In genomic region chr2:226413498-226414130, GRCh38 we compare ENCODE assay signal across 15 cellular contexts.
DNase-seq lines count a peak whose midpoint lies in the region; ATAC-seq, FAIRE-seq and TF ChIP-seq lines count a peak whose summit lies in the region.
"Had no signal": no experiment of that assay in that cellular context is flagged by ENCODE, and none has a peak within 500 bp of the region (broad histone marks: within the 10 kb centered on the region; RNA-seq: fewer than 3 reads in every experiment).

No MANE protein-coding gene starts in this region.

- TF ChIP-seq RAD21 in IMR-90 (IDR thresholded peaks at IDR 0.05; ENCODE audit: low read length) (no peak), H1 (IDR thresholded peaks at IDR 0.05 in 1 of 2, conservative IDR thresholded peaks at IDR 0.05 in 1 of 2; ENCODE audit: low read depth in 2 of 2, low read length in 2 of 2) (no peak)

- H4K5ac ChIP-seq in IMR-90 (ENCODE audit: low read depth, low read length), result no peak overlapping the region; the same call in 1 of the 2 replicates
- H4K5ac ChIP-seq in H1 (ENCODE audit: insufficient read length, low read depth, low read length), result no peak overlapping the region

- in situ Hi-C loops in IMR-90 (cut with MboI; ENCODE audit: low sequenced_read_pairs) (no loop called here), KBM-7 (cut with MboI; ENCODE audit: low pct_unique_long_range_greater_than_20kb, low sequenced_read_pairs) (no loop called here)

- H3K18ac ChIP-seq in IMR-90 (ENCODE audit: low read depth, low read length), result peak overlapping the region; percentile 78; the same call in 1 of the 2 replicates
- no peak overlapping the region for H3K18ac ChIP-seq in H1 (ENCODE audit: extremely low read depth, low read length)

- no peaks in the 10 kb centered on the region for H3K27me3 Mint-ChIP-seq in nephron (ENCODE audit: low read depth)

- TF ChIP-seq CTCF in IMR-90 (conservative IDR thresholded peaks at IDR 0.05; ENCODE audit: low read depth, low read length) (no peak), H1 (IDR thresholded peaks at IDR 0.05; ENCODE audit: control extremely low read depth in 1 of 3, insufficient read depth in 1 of 3, low read depth in 1 of 3, low read length in 3 of 3) (no peak), nephron (IDR thresholded peaks at IDR 0.05; ENCODE audit: unreplicated experiment in 3 of 3) (no peak), breast epithelium (IDR thresholded peaks at IDR 0.05) (no peak), uterus (IDR thresholded peaks at IDR 0.05) (no peak), omental fat pad (IDR thresholded peaks at IDR 0.05) (no peak)

- H3K27ac Mint-ChIP-seq in nephron, result peak overlapping the region; percentile 21 to 61 (median 49)

- no peak overlapping the region for H3K56ac ChIP-seq in IMR-90 (ENCODE audit: extremely low read depth, insufficient read depth, low read length)
- no peak overlapping the region for H3K56ac ChIP-seq in H1 (replicated peaks; ENCODE audit: insufficient read length, low read depth, low read length)

- H2AK9ac ChIP-seq in IMR-90 (replicated peaks; ENCODE audit: low read depth, low read length, poor library complexity), result no peak overlapping the region

- peak overlapping the region; percentile 20; the same call in 1 of the 2 replicates for H4K91ac ChIP-seq in IMR-90 (ENCODE audit: insufficient read depth, low read depth, low read length)
- H4K91ac ChIP-seq in H1 (replicated peaks; ENCODE audit: insufficient read length, low read length), result no peak overlapping the region

- H2BK15ac ChIP-seq in IMR-90 (ENCODE audit: low read depth, low read length) (peak overlapping the region; percentile 95; the same call in 2 of the 3 replicates), H1 (ENCODE audit: low read length) (no peak overlapping the region)

- H3K4ac ChIP-seq in IMR-90 (ENCODE audit: low read depth, low read length) (peak overlapping the region; percentile 12), H1 (replicated peaks; ENCODE audit: insufficient read length, low read depth, low read length) (no peak overlapping the region)

- POLR2A ChIA-PET in IMR-90 (lab: Charles Lee; ENCODE audit: unreplicated experiment), result no interaction called here
- POLR2A ChIA-PET in H1 (lab: Charles Lee; ENCODE audit: partially characterized antibody), result no interaction called here

- no peaks in the 10 kb centered on the region for H3K36me3 ChIP-seq in IMR-90 (ENCODE audit: control insufficient read depth, insufficient read depth, low read length)
- no peaks in the 10 kb centered on the region for H3K36me3 ChIP-seq in H1 (ENCODE audit: control insufficient read depth in 2 of 4, insufficient read depth in 4 of 4, low read length in 3 of 4)
- no peaks in the 10 kb centered on the region for H3K36me3 ChIP-seq in breast epithelium
- no peaks in the 10 kb centered on the region for H3K36me3 ChIP-seq in uterus
- H3K36me3 ChIP-seq: Peyer's patch had no signal

- peaks cover 26% of the 10 kb centered on the region for H3K4me1 Mint-ChIP-seq in nephron

- no peak for FAIRE-seq in H1 (lab: Jason Lieb, UNC)
- FAIRE-seq: G401.6, K562 had no signal

- H2AK5ac ChIP-seq in IMR-90 (ENCODE audit: low read depth, low read length) (peak overlapping the region; percentile 87), H1 (ENCODE audit: low read depth, low read length) (no peak overlapping the region)

- H3K9ac ChIP-seq in IMR-90 (ENCODE audit: low read depth, low read length), result no peak overlapping the region
- H3K9ac ChIP-seq in H1 (replicated peaks in 1 of 4; ENCODE audit: extremely low read depth in 1 of 4, low read depth in 3 of 4, low read length in 3 of 4), result no peak overlapping the region

- WGBS in IMR-90 (ENCODE audit: extremely low coverage in 2 of 2, insufficient read length in 1 of 2), 2 experiments, result no CpG with 5 or more reads among the region's 2 CpGs
- WGBS in H1 (ENCODE audit: extremely low coverage in 1 of 2, insufficient coverage in 1 of 2, insufficient read length in 1 of 2, insufficient replicate concordance in 2 of 2, low coverage in 1 of 2, low lambda C conversion rate in 2 of 2, missing lambda C conversion rate in 1 of 2), 2 experiments, result 94% methylated on average over 2 of the region's 2 CpGs; no CpG with 5 or more reads in 1 of the 2 experiments

- H3K27ac ChIP-seq in IMR-90 (ENCODE audit: insufficient read depth, low read length) (no peak overlapping the region; the same call in 1 of the 2 replicates), H1 (ENCODE audit: low read depth, low read length) (no peak overlapping the region), breast epithelium (no peak overlapping the region), uterus (no peak overlapping the region)
- H3K27ac ChIP-seq: C4-2B, Peyer's patch had no signal

- peaks cover 2% of the 10 kb centered on the region for H3K9me3 Mint-ChIP-seq in nephron

- intact Hi-C loops in IMR-90 (cut with micrococcal nuclease) (no loop called here), breast epithelium (cut with DNase I; ENCODE audit: low total_unique reads) (no loop called here), uterus (cut with DNase I; ENCODE audit: low total_unique reads) (no loop called here)

- H4K8ac ChIP-seq in IMR-90 (ENCODE audit: low read depth in 2 of 2, low read length in 2 of 2) (peak overlapping the region; percentile 38 to 53; a peak in 3 of 4 replicates), H1 (ENCODE audit: extremely low read depth, insufficient read depth, low read length) (no peak overlapping the region)

- H3K9me1 ChIP-seq in IMR-90 (ENCODE audit: insufficient read depth, low read length), result no peaks in the 10 kb centered on the region

- no peaks in the 10 kb centered on the region for H3K23me2 ChIP-seq in H1 (ENCODE audit: low read depth, low read length)

- H3K4me3 Mint-ChIP-seq in nephron, result no peak overlapping the region

- no peaks in the 10 kb centered on the region for H3K9me3 ChIP-seq in IMR-90 (ENCODE audit: control insufficient read depth, insufficient read depth, low read length)
- no peaks in the 10 kb centered on the region for H3K9me3 ChIP-seq in H1 (ENCODE audit: insufficient read depth in 2 of 2, low read depth in 1 of 2, low read length in 1 of 2)
- H3K9me3 ChIP-seq in breast epithelium, result no peaks in the 10 kb centered on the region
- no peaks in the 10 kb centered on the region for H3K9me3 ChIP-seq in uterus
- H3K9me3 ChIP-seq: Peyer's patch had no signal

- no peak overlapping the region for H2BK12ac ChIP-seq in H1 (ENCODE audit: low read depth, low read length)

- TF ChIP-seq POLR2A in IMR-90 (IDR thresholded peaks at IDR 0.05; ENCODE audit: low read depth, low read length) (no peak), H1 (IDR thresholded peaks at IDR 0.05; ENCODE audit: control extremely low read depth in 1 of 2, low read depth in 2 of 2, low read length in 2 of 2) (no peak), breast epithelium (IDR thresholded peaks at IDR 0.05) (no peak), uterus (IDR thresholded peaks at IDR 0.05) (no peak)

- H3K4me1 ChIP-seq in IMR-90 (ENCODE audit: control insufficient read depth, insufficient read depth, low read length) (no peaks in the 10 kb centered on the region), H1 (replicated peaks in 1 of 4; ENCODE audit: control insufficient read depth in 3 of 4, insufficient read depth in 4 of 4, low read length in 3 of 4) (no peaks in the 10 kb centered on the region), breast epithelium (no peaks in the 10 kb centered on the region), uterus (no peaks in the 10 kb centered on the region)
- H3K4me1 ChIP-seq: Peyer's patch had no signal

- H2BK5ac ChIP-seq in IMR-90 (ENCODE audit: low read depth, low read length, poor library complexity, severe bottlenecking) (peak overlapping the region; percentile 33), H1 (ENCODE audit: low read depth, low read length) (no peak overlapping the region)

- DNase-seq in IMR-90, result peak; percentile 32
- DNase-seq in H1 (ENCODE audit: low read depth in 1 of 2, low spot score in 2 of 2), result no peak
- DNase-seq in breast epithelium (ENCODE audit: low spot score in 2 of 2), result no peak
- DNase-seq in uterus, result no peak
- DNase-seq in omental fat pad (ENCODE audit: low spot score), result no peak
- DNase-seq in KBM-7, result no peak
- DNase-seq: AML-193, HCEC 1CT, NCI-H1105 treated with DMSO at 0.1 percent for 48 hours, Peyer's patch, Right ventricle myocardium superior had no signal

- H3K4me2 ChIP-seq in IMR-90 (ENCODE audit: low read depth, low read length), result no peak overlapping the region
- no peak overlapping the region for H3K4me2 ChIP-seq in H1 (ENCODE audit: insufficient read depth in 1 of 2, low read depth in 2 of 2, low read length in 2 of 2)

- no TSS peak for BruUV-seq in IMR-90 (replicated peaks; lab: Mats Ljungman, UMichigan)

- peak overlapping the region; percentile 67; the same call in 1 of the 2 replicates for H3K14ac ChIP-seq in IMR-90 (replicated peaks; ENCODE audit: low read depth, low read length)
- no peak overlapping the region for H3K14ac ChIP-seq in H1 (ENCODE audit: insufficient read length)

- ATAC-seq in IMR-90 (ENCODE audit: low read depth), result no peak; the same call in 1 of the 2 replicates
- ATAC-seq in omental fat pad (ENCODE audit: low FRiP score), result no peak
- ATAC-seq: K562 had no signal

- dilution Hi-C loops in IMR-90 (cut with HindIII; ENCODE audit: low sequenced_read_pairs, unreplicated experiment), result no loop called here

- H3K79me1 ChIP-seq in IMR-90 (ENCODE audit: low read depth in 1 of 2, low read length in 2 of 2), result no peaks in the 10 kb centered on the region
- H3K79me1 ChIP-seq in H1 (ENCODE audit: low read depth, low read length), result no peaks in the 10 kb centered on the region

- H4K20me1 ChIP-seq in IMR-90 (ENCODE audit: insufficient read depth, low read length) (no peaks in the 10 kb centered on the region), H1 (replicated peaks in 1 of 2; ENCODE audit: control insufficient read depth in 1 of 2, insufficient read depth in 2 of 2, low read length in 2 of 2) (no peaks in the 10 kb centered on the region)

- H3K27me3 ChIP-seq in IMR-90 (ENCODE audit: control insufficient read depth, insufficient read depth, low read length), result no peaks in the 10 kb centered on the region
- no peaks in the 10 kb centered on the region for H3K27me3 ChIP-seq in H1 (replicated peaks in 1 of 4; ENCODE audit: control insufficient read depth in 3 of 4, extremely low read depth in 1 of 4, insufficient read depth in 3 of 4, low read length in 3 of 4)
- H3K27me3 ChIP-seq in breast epithelium, result no peaks in the 10 kb centered on the region
- H3K27me3 ChIP-seq in uterus, result no peaks in the 10 kb centered on the region
- H3K27me3 ChIP-seq: Peyer's patch had no signal

- no peak overlapping the region for H3K4me3 ChIP-seq in IMR-90 (ENCODE audit: insufficient read depth, low read depth, low read length)
- no peak overlapping the region for H3K4me3 ChIP-seq in H1 (ENCODE audit: extremely low read depth in 1 of 4, insufficient read depth in 2 of 4, low read depth in 3 of 4, low read length in 4 of 4)
- no peak overlapping the region for H3K4me3 ChIP-seq in breast epithelium
- H3K4me3 ChIP-seq in uterus, result no peak overlapping the region
- H3K4me3 ChIP-seq: K562, Peyer's patch had no signal

- no peaks in the 10 kb centered on the region for H3K79me2 ChIP-seq in H1 (ENCODE audit: control insufficient read depth in 1 of 2, insufficient read depth in 2 of 2, low read length in 2 of 2)

- H2BK120ac ChIP-seq in IMR-90 (ENCODE audit: low read depth, low read length) (peak overlapping the region; percentile 23), H1 (replicated peaks; ENCODE audit: low read depth, low read length) (no peak overlapping the region)

- H3K36me3 Mint-ChIP-seq in nephron (ENCODE audit: low read depth), result no peaks in the 10 kb centered on the region

- no peak for TF ChIP-seq EP300 in H1 (IDR thresholded peaks at IDR 0.05; ENCODE audit: borderline replicate concordance in 1 of 2, low read depth in 2 of 2, low read length in 2 of 2)

- H3K23ac ChIP-seq in IMR-90 (ENCODE audit: low read depth, low read length), result peak overlapping the region; percentile 6; the same call in 1 of the 2 replicates
- no peak overlapping the region for H3K23ac ChIP-seq in H1 (ENCODE audit: insufficient read length)

- peak overlapping the region; percentile 76 for H2BK20ac ChIP-seq in IMR-90 (ENCODE audit: low read depth, low read length)
- H2BK20ac ChIP-seq in H1 (ENCODE audit: low read length), result no peak overlapping the region

- CTCF ChIA-PET in IMR-90 (lab: Yijun Ruan, JAX) (interaction anchor here (1.2 kb wide), 1 partner anchor 19 kb away, joined by 3 read pairs; no protein-coding TSS in a partner anchor), H1 (lab: Charles Lee; ENCODE audit: partially characterized antibody) (interaction anchor here (0.7 to 1.1 kb wide), 2 partner anchors 11 to 72 kb away, joined by 3 read pairs; no protein-coding TSS in a partner anchor)

- no peak overlapping the region for H2AFZ ChIP-seq in IMR-90 (replicated peaks; ENCODE audit: low read length, poor library complexity)
- H2AFZ ChIP-seq in H1 (ENCODE audit: low read length), result peak overlapping the region; percentile 37; the same call in 1 of the 2 replicates
